Comparison of ENCODE assay signal across 13 cellular contexts in the genomic region with DNA sequence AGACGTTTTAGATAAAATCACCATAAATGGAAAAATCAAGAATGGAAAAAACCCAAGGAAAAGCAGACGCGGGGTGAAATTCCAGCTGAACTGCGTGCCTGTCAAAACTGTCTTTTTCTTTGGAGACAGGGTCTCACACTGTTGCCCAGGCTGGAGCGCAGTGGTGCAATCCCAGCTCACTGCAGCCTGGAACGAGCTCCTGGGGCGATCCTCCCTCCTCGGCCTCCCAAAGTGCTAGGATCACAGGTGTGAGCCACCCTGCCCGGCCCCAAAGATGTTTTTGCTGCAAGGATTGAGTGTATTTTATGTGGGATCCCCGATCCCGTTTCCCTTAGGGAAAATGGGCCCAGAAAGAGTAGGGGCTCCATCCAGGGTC. TPM values are rescaled to one million over a fixed set of nuclear protein-coding genes. Genes with fewer than 3 reads are reported as not detected.
DNase-seq lines count a peak whose midpoint lies in the region; ATAC-seq, FAIRE-seq and TF ChIP-seq lines count a peak whose summit lies in the region.
"Had no signal": no experiment of that assay in that cellular context is flagged by ENCODE, and none has a peak within 500 bp of the region (broad histone marks: within the 10 kb centered on the region; RNA-seq: fewer than 3 reads in every experiment).

No MANE protein-coding gene starts in this region.

- H3K36me3 Mint-ChIP-seq in CD14-positive monocyte (peaks cover 10 to 25% of the 10 kb centered on the region in 2 donors), H9 (ENCODE audit: insufficient read depth in 1 of 3, low read depth in 3 of 3) (no peaks in the 10 kb centered on the region), nephron progenitor cell (ENCODE audit: low read depth) (no peaks in the 10 kb centered on the region), Caco-2 (ENCODE audit: insufficient read depth, unreplicated experiment) (peaks cover 24% of the 10 kb centered on the region)

- no peak overlapping the region for H2BK20ac ChIP-seq in H9 (ENCODE audit: low read depth, low read length, poor library complexity, severe bottlenecking)
- H2BK20ac ChIP-seq in H1 (ENCODE audit: low read length), result no peak overlapping the region

- no peak overlapping the region for H3T11ph ChIP-seq in H9 (ENCODE audit: low read length)

- H2AK5ac ChIP-seq in H9 (ENCODE audit: insufficient read length, low read length) (no peak overlapping the region), H1 (ENCODE audit: low read depth, low read length) (no peak overlapping the region)

- H3K14ac ChIP-seq in H9 (ENCODE audit: insufficient read depth, low read length), result no peak overlapping the region
- H3K14ac ChIP-seq in H1 (ENCODE audit: insufficient read length), result no peak overlapping the region

- BruUV-seq in Caco-2 (replicated peaks; lab: Mats Ljungman, UMichigan), result no TSS peak

- H3K23me2 ChIP-seq in H9 (ENCODE audit: insufficient read length, low read depth, low read length, poor library complexity, severe bottlenecking) (peaks cover 7% of the 10 kb centered on the region), H1 (ENCODE audit: low read depth, low read length) (peaks cover 5% of the 10 kb centered on the region; the same call in 1 of the 2 replicates)

- H3K27me3 ChIP-seq in H9 (ENCODE audit: insufficient read depth, low read length), result peaks cover 5% of the 10 kb centered on the region; the same call in 1 of the 2 replicates
- H3K27me3 ChIP-seq in H1 (replicated peaks in 1 of 4; ENCODE audit: control insufficient read depth in 3 of 4, extremely low read depth in 1 of 4, insufficient read depth in 3 of 4, low read length in 3 of 4), result peaks cover 0 to 29% (median 21%) of the 10 kb centered on the region in 4 experiments; a peak in 6 of 7 replicates
- H3K27me3 ChIP-seq in Caco-2 (replicated peaks; ENCODE audit: control insufficient read depth, insufficient read depth, low read length), result no peaks in the 10 kb centered on the region

- TF ChIP-seq CTCF in CD14-positive monocyte (IDR thresholded peaks at IDR 0.05) (no peak), H9 (conservative IDR thresholded peaks at IDR 0.05) (no peak), H1 (IDR thresholded peaks at IDR 0.05; ENCODE audit: control extremely low read depth in 1 of 3, insufficient read depth in 1 of 3, low read depth in 1 of 3, low read length in 3 of 3) (no peak), nephron progenitor cell (IDR thresholded peaks at IDR 0.05) (no peak), Caco-2 (IDR thresholded peaks at IDR 0.05; ENCODE audit: insufficient read depth in 1 of 2, low read depth in 1 of 2, low read length in 1 of 2, severe bottlenecking in 1 of 2, unreplicated experiment in 1 of 2) (no peak)

- H4K5ac ChIP-seq in H9 (ENCODE audit: insufficient read length, low read depth, low read length) (no peak overlapping the region), H1 (ENCODE audit: insufficient read length, low read depth, low read length) (no peak overlapping the region)

- no peak for TF ChIP-seq POLR2A in H1 (IDR thresholded peaks at IDR 0.05; ENCODE audit: control extremely low read depth in 1 of 2, low read depth in 2 of 2, low read length in 2 of 2)

- H3K27ac ChIP-seq in H9 (ENCODE audit: insufficient read length, low read depth, low read length) (no peak overlapping the region), H1 (ENCODE audit: low read depth, low read length) (no peak overlapping the region)

- peak overlapping the region; percentile 70 to 94 (median 91) for H3K27ac Mint-ChIP-seq in CD14-positive monocyte
- H3K27ac Mint-ChIP-seq in H9, result no peak overlapping the region
- H3K27ac Mint-ChIP-seq in nephron progenitor cell, result no peak overlapping the region
- no peak overlapping the region for H3K27ac Mint-ChIP-seq in Caco-2 (ENCODE audit: unreplicated experiment)

- H3K4me3 ChIP-seq in H1 (ENCODE audit: extremely low read depth in 1 of 4, insufficient read depth in 2 of 4, low read depth in 3 of 4, low read length in 4 of 4) (peak overlapping the region in 1 of 4 experiments; percentile 64; a peak in 2 of 8 replicates), Caco-2 (ENCODE audit: low read depth, low read length) (no peak overlapping the region)

- H3K4me1 ChIP-seq in H9 (ENCODE audit: insufficient read depth, low read length) (no peaks in the 10 kb centered on the region), H1 (replicated peaks in 1 of 4; ENCODE audit: control insufficient read depth in 3 of 4, insufficient read depth in 4 of 4, low read length in 3 of 4) (peaks cover 0 to 5% (median 0%) of the 10 kb centered on the region in 4 experiments; a peak in 2 of 7 replicates), Caco-2 (peaks cover 7% of the 10 kb centered on the region; the same call in 1 of the 2 replicates)

- H3K18ac ChIP-seq in H9 (ENCODE audit: insufficient read length, low read depth, low read length) (no peak overlapping the region), H1 (ENCODE audit: extremely low read depth, low read length) (no peak overlapping the region)

- H3K9me3 Mint-ChIP-seq in CD14-positive monocyte (peaks cover 0 to 4% (median 0%) of the 10 kb centered on the region in 7 donors), H9 (no peaks in the 10 kb centered on the region), nephron progenitor cell (no peaks in the 10 kb centered on the region), Caco-2 (ENCODE audit: unreplicated experiment) (no peaks in the 10 kb centered on the region)

- H3K27me3 Mint-ChIP-seq in CD14-positive monocyte (ENCODE audit: low read depth in 3 of 3) (peaks cover 4 to 9% (median 4%) of the 10 kb centered on the region in 3 donors), H9 (ENCODE audit: low read depth) (peaks cover 52% of the 10 kb centered on the region), nephron progenitor cell (ENCODE audit: low read depth, poor library complexity) (peaks cover 79% of the 10 kb centered on the region), Caco-2 (ENCODE audit: insufficient read depth, unreplicated experiment) (no peaks in the 10 kb centered on the region)

- intact Hi-C loops in CD14-positive monocyte (cut with micrococcal nuclease) (loop anchor here in 1 of 2 donors (10.0 kb wide), 1 partner anchor 112 kb away; no protein-coding TSS in a partner anchor), Caco-2 (cut with micrococcal nuclease; ENCODE audit: unreplicated experiment) (no loop called here)

- FAIRE-seq in H1 (lab: Jason Lieb, UNC), result no peak
- FAIRE-seq: islet of Langerhans had no signal

- H4K91ac ChIP-seq in H9 (ENCODE audit: insufficient read length, low read depth, low read length), result no peak overlapping the region
- H4K91ac ChIP-seq in H1 (replicated peaks; ENCODE audit: insufficient read length, low read length), result no peak overlapping the region

- no peak for DNase-seq in CD14-positive monocyte (ENCODE audit: low spot score)
- no peak for DNase-seq in H9
- no peak for DNase-seq in H1 (ENCODE audit: low read depth in 1 of 2, low spot score in 2 of 2)
- no peak for DNase-seq in nephron progenitor cell
- DNase-seq in NCI-H1092 (lab: John Stamatoyannopoulos, UW), result no peak
- DNase-seq in Caco-2, result no peak
- no peak for DNase-seq in epidermal melanocyte (ENCODE audit: insufficient read length, low spot score)
- DNase-seq: dermis blood vessel endothelial cell, right cardiac atrium, SIG-M5 had no signal

- no peak for TF ChIP-seq RAD21 in H1 (IDR thresholded peaks at IDR 0.05 in 1 of 2, conservative IDR thresholded peaks at IDR 0.05 in 1 of 2; ENCODE audit: low read depth in 2 of 2, low read length in 2 of 2)

- H3K4me1 Mint-ChIP-seq in CD14-positive monocyte (peaks cover 47% of the 10 kb centered on the region), H9 (peaks cover 0 to 3% of the 10 kb centered on the region in 2 experiments; a peak in 1 of 4 replicates), nephron progenitor cell (peaks cover 4% of the 10 kb centered on the region), Caco-2 (ENCODE audit: low read depth, unreplicated experiment) (no peaks in the 10 kb centered on the region)

- H3K4ac ChIP-seq in H9 (ENCODE audit: low read depth, low read length), result no peak overlapping the region
- no peak overlapping the region for H3K4ac ChIP-seq in H1 (replicated peaks; ENCODE audit: insufficient read length, low read depth, low read length)

- H3K4me3 Mint-ChIP-seq in CD14-positive monocyte, result peak overlapping the region; percentile 88 to 94
- H3K4me3 Mint-ChIP-seq in H9, result peak overlapping the region; percentile 28 to 71
- H3K4me3 Mint-ChIP-seq in nephron progenitor cell, result peak overlapping the region; percentile 55
- no peak overlapping the region for H3K4me3 Mint-ChIP-seq in Caco-2 (ENCODE audit: unreplicated experiment)

- no peak overlapping the region for H3K9ac ChIP-seq in H9 (ENCODE audit: extremely low read depth, insufficient read length, low read length)
- no peak overlapping the region for H3K9ac ChIP-seq in H1 (replicated peaks in 1 of 4; ENCODE audit: extremely low read depth in 1 of 4, low read depth in 3 of 4, low read length in 3 of 4)

- H3K36me3 ChIP-seq in H1 (ENCODE audit: control insufficient read depth in 2 of 4, insufficient read depth in 4 of 4, low read length in 3 of 4), result no peaks in the 10 kb centered on the region
- H3K36me3 ChIP-seq in Caco-2 (ENCODE audit: control insufficient read depth, insufficient read depth, low read length), result no peaks in the 10 kb centered on the region

- H2BK5ac ChIP-seq in H9 (ENCODE audit: insufficient read length, low read length) (no peak overlapping the region), H1 (ENCODE audit: low read depth, low read length) (no peak overlapping the region)

- H2BK15ac ChIP-seq in H9 (ENCODE audit: low read depth, low read length) (no peak overlapping the region), H1 (ENCODE audit: low read length) (no peak overlapping the region)

- no CpG with 5 or more reads among the region's 11 CpGs for WGBS in H9 (ENCODE audit: extremely low coverage, insufficient read length, low lambda C conversion rate)
- 55% methylated on average over 9 of the region's 11 CpGs; no CpG with 5 or more reads in 1 of the 2 experiments for WGBS in H1 (ENCODE audit: extremely low coverage in 1 of 2, insufficient coverage in 1 of 2, insufficient read length in 1 of 2, insufficient replicate concordance in 2 of 2, low coverage in 1 of 2, low lambda C conversion rate in 2 of 2, missing lambda C conversion rate in 1 of 2), 2 experiments

- H2BK120ac ChIP-seq in H9 (ENCODE audit: low read depth, low read length, poor library complexity, severe bottlenecking) (no peak overlapping the region), H1 (replicated peaks; ENCODE audit: low read depth, low read length) (no peak overlapping the region)

- H3K56ac ChIP-seq in H9 (ENCODE audit: insufficient read length, low read depth, low read length) (no peak overlapping the region), H1 (replicated peaks; ENCODE audit: insufficient read length, low read depth, low read length) (no peak overlapping the region)

- no peaks in the 10 kb centered on the region for H3K9me3 ChIP-seq in H9 (ENCODE audit: control insufficient read depth, low read depth, low read length)
- no peaks in the 10 kb centered on the region for H3K9me3 ChIP-seq in H1 (ENCODE audit: insufficient read depth in 2 of 2, low read depth in 1 of 2, low read length in 1 of 2)
- no peaks in the 10 kb centered on the region for H3K9me3 ChIP-seq in Caco-2

- H3K79me1 ChIP-seq in H9 (ENCODE audit: insufficient read depth, low read depth, low read length, poor library complexity, severe bottlenecking) (no peaks in the 10 kb centered on the region), H1 (ENCODE audit: low read depth, low read length) (no peaks in the 10 kb centered on the region)

- POLR2A ChIA-PET in H1 (lab: Charles Lee; ENCODE audit: partially characterized antibody) (interaction anchor here (1.0 to 2.1 kb wide), 9 partner anchors 9 to 37 kb away, joined by 3 to 9 read pairs (median 3); no protein-coding TSS in a partner anchor), Caco-2 (lab: Charles Lee) (no interaction called here)

- H2BK12ac ChIP-seq in H9 (ENCODE audit: insufficient read length, low read depth, low read length) (no peak overlapping the region), H1 (ENCODE audit: low read depth, low read length) (no peak overlapping the region)

- H3K79me2 ChIP-seq in H9 (ENCODE audit: insufficient read depth, low read length) (no peaks in the 10 kb centered on the region), H1 (ENCODE audit: control insufficient read depth in 1 of 2, insufficient read depth in 2 of 2, low read length in 2 of 2) (no peaks in the 10 kb centered on the region)

- no peaks in the 10 kb centered on the region for H4K20me1 ChIP-seq in H9 (ENCODE audit: control insufficient read depth, insufficient read depth, insufficient read length)
- peaks cover 0 to 5% of the 10 kb centered on the region in 2 experiments for H4K20me1 ChIP-seq in H1 (replicated peaks in 1 of 2; ENCODE audit: control insufficient read depth in 1 of 2, insufficient read depth in 2 of 2, low read length in 2 of 2)

- CTCF ChIA-PET in H1 (lab: Charles Lee; ENCODE audit: partially characterized antibody) (interaction anchor here (0.9 to 1.7 kb wide), 4 partner anchors 7 to 35 kb away, joined by 3 to 5 read pairs (median 3); no protein-coding TSS in a partner anchor), Caco-2 (lab: Charles Lee) (no interaction called here)

- H3K23ac ChIP-seq in H9 (ENCODE audit: insufficient read length, low read depth, low read length) (no peak overlapping the region), H1 (ENCODE audit: insufficient read length) (no peak overlapping the region)

- H3K4me2 ChIP-seq in H9 (ENCODE audit: insufficient read depth, insufficient read length, low read length), result peak overlapping the region; percentile 35
- peak overlapping the region; percentile 79 to 83; a peak in 3 of 4 replicates for H3K4me2 ChIP-seq in H1 (ENCODE audit: insufficient read depth in 1 of 2, low read depth in 2 of 2, low read length in 2 of 2)

- no peak for ATAC-seq in HG02678 (IDR thresholded peaks at IDR 0.05; ENCODE audit: unreplicated experiment)

- no peak overlapping the region for H4K8ac ChIP-seq in H9 (replicated peaks; ENCODE audit: insufficient read length, low read depth, low read length)
- H4K8ac ChIP-seq in H1 (ENCODE audit: extremely low read depth, insufficient read depth, low read length), result no peak overlapping the region

- H2AFZ ChIP-seq in H9 (ENCODE audit: low read length) (no peak overlapping the region), H1 (ENCODE audit: low read length) (no peak overlapping the region)

- no peak for TF ChIP-seq EP300 in H1 (IDR thresholded peaks at IDR 0.05; ENCODE audit: borderline replicate concordance in 1 of 2, low read depth in 2 of 2, low read length in 2 of 2)

RNA-seq across cellular contexts. Expression of a gene that starts 0.9 kb away (rescaled TPM):
- polyA plus RNA-seq in CD14-positive monocyte (1 to 10 TPM; 2.9 to 6.3 TPM), H1 (2011; rRNA removed) (not detected in 2 replicates)
- total RNA-seq in H9 (2021) (not detected in 2 replicates), Caco-2 (2022) (not detected in 2 replicates)
- not detected in 2 replicates for total RNA-seq in H1 (2021; fragmentation: NEBNext Ultra II Directional; extraction: Animal tissue kit (Norgen Biotek cat#: 25700))
- polyA plus RNA-seq in H1 (2011; cell fraction: cytosol; rRNA removed), result not detected
- not detected for polyA plus RNA-seq in H1 (2011; cell fraction: nucleus; rRNA removed)
- polyA plus RNA-seq in H1 (2012, experiment 1 of 2), result 0.06 to 0.11 TPM in 2 of 4 replicates, not detected in the others
- polyA plus RNA-seq in H1 (2012, experiment 2 of 2), result not detected
- not detected for polyA plus RNA-seq in H1 (2013, experiment 1 of 2)
- polyA plus RNA-seq in H1 (2013, experiment 2 of 2), result not detected
- polyA minus RNA-seq in H1 (2011; rRNA and poly(A)+ RNA removed), result not detected in 2 replicates
- not detected for polyA minus RNA-seq in H1 (2011; cell fraction: cytosol; rRNA and poly(A)+ RNA removed)
- polyA minus RNA-seq in H1 (2011; cell fraction: nucleus; rRNA and poly(A)+ RNA removed), result not detected

RNA-seq across cellular contexts. Expression of a gene that starts 25.1 kb away (rescaled TPM):
- polyA plus RNA-seq in CD14-positive monocyte (1 to 10 TPM; 2.2 to 2.8 TPM), H1 (2011; rRNA removed) (0.59 and 0.93 TPM in 2 replicates)
- total RNA-seq in H9 (2021) (0.28 and 0.61 TPM in 2 replicates), Caco-2 (2022) (1.3 and 1.4 TPM in 2 replicates)
- total RNA-seq in H1 (2021; fragmentation: NEBNext Ultra II Directional; extraction: Animal tissue kit (Norgen Biotek cat#: 25700)), result 0.13 TPM in 1 of 2 replicates, not detected in the other
- polyA plus RNA-seq in H1 (2011; cell fraction: cytosol; rRNA removed), result 0.62 TPM
- 0.64 TPM for polyA plus RNA-seq in H1 (2011; cell fraction: nucleus; rRNA removed)
- polyA plus RNA-seq in H1 (2012, experiment 1 of 2), result 0.25 to 0.36 TPM (median 0.27 TPM) in 3 of 4 replicates, not detected in the other
- 0.16 TPM for polyA plus RNA-seq in H1 (2012, experiment 2 of 2)
- polyA plus RNA-seq in H1 (2013, experiment 1 of 2), result 0.26 TPM
- polyA plus RNA-seq in H1 (2013, experiment 2 of 2), result 0.35 TPM
- polyA minus RNA-seq in H1 (2011; rRNA and poly(A)+ RNA removed), result 0.13 TPM in 1 of 2 replicates, not detected in the other
- not detected for polyA minus RNA-seq in H1 (2011; cell fraction: cytosol; rRNA and poly(A)+ RNA removed)
- 0.60 TPM for polyA minus RNA-seq in H1 (2011; cell fraction: nucleus; rRNA and poly(A)+ RNA removed)
- total RNA-seq: dermis blood vessel endothelial cell, fibroblast of villous mesenchyme, right cardiac atrium had no signal
- polyA plus RNA-seq: right cardiac atrium had no signal

RNA-seq across cellular contexts. Expression of a gene that starts 26.6 kb away (rescaled TPM):
- polyA plus RNA-seq in CD14-positive monocyte (under 1 TPM; 0.38 to 0.50 TPM), H1 (2011; rRNA removed) (0.24 and 0.53 TPM in 2 replicates)
- total RNA-seq in H9 (2021) (0.90 and 1.1 TPM in 2 replicates), Caco-2 (2022) (not detected in 2 replicates)
- 0.56 and 1.7 TPM in 2 replicates for total RNA-seq in H1 (2021; fragmentation: NEBNext Ultra II Directional; extraction: Animal tissue kit (Norgen Biotek cat#: 25700))
- polyA plus RNA-seq in H1 (2011; cell fraction: cytosol; rRNA removed), result 0.41 TPM
- polyA plus RNA-seq in H1 (2011; cell fraction: nucleus; rRNA removed), result 0.10 TPM
- 0.40 to 2.0 TPM (median 1.1 TPM) in 3 of 4 replicates, not detected in the other for polyA plus RNA-seq in H1 (2012, experiment 1 of 2)
- not detected for polyA plus RNA-seq in H1 (2012, experiment 2 of 2)
- 0.83 TPM for polyA plus RNA-seq in H1 (2013, experiment 1 of 2)
- polyA plus RNA-seq in H1 (2013, experiment 2 of 2), result 0.96 TPM
- polyA minus RNA-seq in H1 (2011; rRNA and poly(A)+ RNA removed), result not detected in 2 replicates
- polyA minus RNA-seq in H1 (2011; cell fraction: cytosol; rRNA and poly(A)+ RNA removed), result not detected
- polyA minus RNA-seq in H1 (2011; cell fraction: nucleus; rRNA and poly(A)+ RNA removed), result not detected
- total RNA-seq: right cardiac atrium had no signal

RNA-seq across cellular contexts. Expression of a gene that starts 33.7 kb away (rescaled TPM):
- polyA plus RNA-seq in CD14-positive monocyte (not detected), H1 (2011; rRNA removed) (10.5 and 19.3 TPM in 2 replicates)
- total RNA-seq in H9 (2021) (70.2 and 70.7 TPM in 2 replicates), Caco-2 (2022) (19.3 and 19.4 TPM in 2 replicates)
- total RNA-seq in H1 (2021; fragmentation: NEBNext Ultra II Directional; extraction: Animal tissue kit (Norgen Biotek cat#: 25700)), result 13.0 and 15.4 TPM in 2 replicates
- 10.1 TPM for polyA plus RNA-seq in H1 (2011; cell fraction: cytosol; rRNA removed)
- polyA plus RNA-seq in H1 (2011; cell fraction: nucleus; rRNA removed), result 104 TPM
- 12.7 to 23.7 TPM (median 18.4 TPM) in 4 replicates for polyA plus RNA-seq in H1 (2012, experiment 1 of 2)
- polyA plus RNA-seq in H1 (2012, experiment 2 of 2), result 9.0 TPM
- 6.7 TPM for polyA plus RNA-seq in H1 (2013, experiment 1 of 2)
- polyA plus RNA-seq in H1 (2013, experiment 2 of 2), result 5.6 TPM
- 0.46 and 0.63 TPM in 2 replicates for polyA minus RNA-seq in H1 (2011; rRNA and poly(A)+ RNA removed)
- polyA minus RNA-seq in H1 (2011; cell fraction: cytosol; rRNA and poly(A)+ RNA removed), result 3.1 TPM
- polyA minus RNA-seq in H1 (2011; cell fraction: nucleus; rRNA and poly(A)+ RNA removed), result 13.1 TPM

RNA-seq across cellular contexts. Expression of a gene that starts 45.5 kb away (rescaled TPM):
- polyA plus RNA-seq in CD14-positive monocyte (100 to 1,000 TPM in 1 of 2 donors, 10 to 100 TPM in 1; 98.6 to 132 TPM), H1 (2011; rRNA removed) (1,335 and 1,623 TPM in 2 replicates)
- total RNA-seq in H9 (2021) (187 and 202 TPM in 2 replicates), Caco-2 (2022) (141 and 152 TPM in 2 replicates)
- 228 and 238 TPM in 2 replicates for total RNA-seq in H1 (2021; fragmentation: NEBNext Ultra II Directional; extraction: Animal tissue kit (Norgen Biotek cat#: 25700))
- polyA plus RNA-seq in H1 (2011; cell fraction: cytosol; rRNA removed), result 1,271 TPM
- 377 TPM for polyA plus RNA-seq in H1 (2011; cell fraction: nucleus; rRNA removed)
- polyA plus RNA-seq in H1 (2012, experiment 1 of 2), result 395 to 466 TPM (median 428 TPM) in 4 replicates
- polyA plus RNA-seq in H1 (2012, experiment 2 of 2), result 735 TPM
- 408 TPM for polyA plus RNA-seq in H1 (2013, experiment 1 of 2)
- 417 TPM for polyA plus RNA-seq in H1 (2013, experiment 2 of 2)
- 20.1 and 23.2 TPM in 2 replicates for polyA minus RNA-seq in H1 (2011; rRNA and poly(A)+ RNA removed)
- polyA minus RNA-seq in H1 (2011; cell fraction: cytosol; rRNA and poly(A)+ RNA removed), result 67.1 TPM
- polyA minus RNA-seq in H1 (2011; cell fraction: nucleus; rRNA and poly(A)+ RNA removed), result 79.0 TPM

Comparison
In these comparisons a context has a peak if more than half of its experiments do, and no peak if none do; other contexts are left out.
1. H3K27ac Mint-ChIP-seq: peak in CD14-positive monocyte (7 of 7); none in H9 (0 of 3), nephron progenitor cell (single experiment) and Caco-2 (single experiment).